Comparison of ENCODE assay signal across 10 cellular contexts in the genomic region with DNA sequence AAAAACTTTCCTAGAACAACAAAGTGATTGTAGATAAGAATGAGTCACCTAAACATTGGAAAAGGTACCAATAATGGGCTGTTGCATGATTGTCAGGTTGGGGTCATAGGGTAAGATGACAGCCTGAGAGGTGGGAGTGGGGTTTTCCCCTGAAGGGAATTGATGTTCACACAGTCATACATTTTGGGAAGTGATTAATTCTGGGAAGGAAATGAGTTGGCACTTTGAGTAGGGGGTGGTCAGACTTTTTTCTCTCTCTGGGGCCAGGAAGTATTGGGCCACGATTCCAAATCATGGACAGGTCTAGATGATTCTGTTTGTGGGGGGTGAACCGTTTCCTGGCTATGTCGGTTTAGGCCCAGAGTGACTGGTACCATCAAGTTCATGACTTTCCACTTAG. TPM values are rescaled to one million over a fixed set of nuclear protein-coding genes. Genes with fewer than 3 reads are reported as not detected.
DNase-seq lines count a peak whose midpoint lies in the region; ATAC-seq and TF ChIP-seq lines count a peak whose summit lies in the region.
"Had no signal": no experiment of that assay in that cellular context is flagged by ENCODE, and none has a peak within 500 bp of the region (broad histone marks: within the 10 kb centered on the region; RNA-seq: fewer than 3 reads in every experiment).

No MANE protein-coding gene starts in this region.

- H3K4me3 Mint-ChIP-seq in natural killer cell treated with Interleukin-12 subunit alpha and Interleukin-12 subunit beta and Interleukin-15 and Interleukin-18, amount 100 ng/mL, for 72 hours: peak overlapping the region; percentile 68
- no peak overlapping the region for H3K4me3 Mint-ChIP-seq in natural killer cell
- H3K4me3 Mint-ChIP-seq in endothelial cell (ENCODE audit: unreplicated experiment): no peak overlapping the region

- TF ChIP-seq POLR2A in body of pancreas (IDR thresholded peaks at IDR 0.05): no peak

- H3K27ac Mint-ChIP-seq in natural killer cell treated with Interleukin-12 subunit alpha and Interleukin-12 subunit beta and Interleukin-15 and Interleukin-18, amount 100 ng/mL, for 72 hours: peak overlapping the region in 1 of 2 donors; percentile 85
- H3K27ac Mint-ChIP-seq in natural killer cell (no peak overlapping the region), endothelial cell (ENCODE audit: unreplicated experiment) (peak overlapping the region; percentile 93)

- H3K4me1 ChIP-seq in SJSA1 (replicated peaks) (peaks cover 29% of the 10 kb centered on the region), body of pancreas (peaks cover 15% of the 10 kb centered on the region)

- H3K36me3 Mint-ChIP-seq in natural killer cell treated with Interleukin-12 subunit alpha and Interleukin-12 subunit beta and Interleukin-15 and Interleukin-18, amount 100 ng/mL, for 72 hours: peaks cover 22% of the 10 kb centered on the region
- no peaks in the 10 kb centered on the region for H3K36me3 Mint-ChIP-seq in natural killer cell
- no peaks in the 10 kb centered on the region for H3K36me3 Mint-ChIP-seq in endothelial cell (ENCODE audit: low read depth, unreplicated experiment)

- H3K27me3 ChIP-seq in SJSA1 (replicated peaks) (no peaks in the 10 kb centered on the region), body of pancreas (no peaks in the 10 kb centered on the region)
- H3K27me3 ChIP-seq: BLaER1 had no signal

- peak overlapping the region; percentile 79 for H3K27ac ChIP-seq in SJSA1
- H3K27ac ChIP-seq in body of pancreas: no peak overlapping the region
- H3K27ac ChIP-seq: BLaER1 had no signal

- WGBS in body of pancreas, 2 donors: 65 to 100% methylated on average over 3 of the region's 3 CpGs

- no peak for TF ChIP-seq CTCF in natural killer cell (IDR thresholded peaks at IDR 0.05)
- no peak for TF ChIP-seq CTCF in endothelial cell (IDR thresholded peaks at IDR 0.05; ENCODE audit: unreplicated experiment)
- TF ChIP-seq CTCF in body of pancreas (IDR thresholded peaks at IDR 0.05): no peak

- peaks cover 3% of the 10 kb centered on the region for H3K9me3 Mint-ChIP-seq in natural killer cell treated with Interleukin-12 subunit alpha and Interleukin-12 subunit beta and Interleukin-15 and Interleukin-18, amount 100 ng/mL, for 72 hours
- H3K9me3 Mint-ChIP-seq in natural killer cell (no peaks in the 10 kb centered on the region), endothelial cell (ENCODE audit: unreplicated experiment) (no peaks in the 10 kb centered on the region)

- H3K27me3 Mint-ChIP-seq in natural killer cell treated with Interleukin-12 subunit alpha and Interleukin-12 subunit beta and Interleukin-15 and Interleukin-18, amount 100 ng/mL, for 72 hours: peaks cover 0 to 3% of the 10 kb centered on the region in 2 donors
- H3K27me3 Mint-ChIP-seq in natural killer cell (ENCODE audit: low read depth in 2 of 2) (no peaks in the 10 kb centered on the region), endothelial cell (ENCODE audit: unreplicated experiment) (peaks cover 2% of the 10 kb centered on the region)

- H3K4me3 ChIP-seq in SJSA1 (no peak overlapping the region), body of pancreas (no peak overlapping the region)
- H3K4me3 ChIP-seq: BLaER1 had no signal

- H3K9me3 ChIP-seq in SJSA1 (replicated peaks) (no peaks in the 10 kb centered on the region), body of pancreas (no peaks in the 10 kb centered on the region)
- H3K9me3 ChIP-seq: BLaER1 had no signal

- H3K4me1 Mint-ChIP-seq in natural killer cell treated with Interleukin-12 subunit alpha and Interleukin-12 subunit beta and Interleukin-15 and Interleukin-18, amount 100 ng/mL, for 72 hours (ENCODE audit: low read depth in 2 of 2): peaks cover 49 to 61% of the 10 kb centered on the region in 2 donors
- H3K4me1 Mint-ChIP-seq in natural killer cell: peaks cover 22 to 28% of the 10 kb centered on the region in 2 donors
- peaks cover 16% of the 10 kb centered on the region for H3K4me1 Mint-ChIP-seq in endothelial cell (ENCODE audit: unreplicated experiment)

- intact Hi-C loops in natural killer cell (cut with micrococcal nuclease) (no loop called here), body of pancreas (cut with DNase I) (no loop called here)

- no peak for DNase-seq in natural killer cell treated with Interleukin-12 subunit alpha and Interleukin-12 subunit beta and Interleukin-15 and Interleukin-18, amount 100 ng/mL, for 72 hours (ENCODE audit: low spot score)
- DNase-seq in natural killer cell: no peak
- no peak for DNase-seq in SJSA1 (ENCODE audit: low read depth in 1 of 2, low spot score in 2 of 2)
- no peak for DNase-seq in endothelial cell (ENCODE audit: low spot score)
- DNase-seq in stimulated activated naive CD8-positive, alpha-beta T cell treated with anti-CD3 and anti-CD28 coated beads, Interleukin-15, Interleukin-2, amounts not matched to agents 100 U/mL and 50 U/mL, for 24 hours: peak; percentile 39
- no peak for DNase-seq in GF-D8 (lab: John Stamatoyannopoulos, UW)
- no peak for DNase-seq in NCI-H748 (lab: John Stamatoyannopoulos, UW; ENCODE audit: unreplicated experiment)
- DNase-seq in body of pancreas: no peak

- peak; percentile 44 to 48 for ATAC-seq in natural killer cell treated with Interleukin-12 subunit alpha and Interleukin-12 subunit beta and Interleukin-15 and Interleukin-18, amount 100 ng/mL, for 72 hours
- ATAC-seq in natural killer cell (no peak), body of pancreas (no peak)
- peak; percentile 42 for ATAC-seq in stimulated activated naive CD8-positive, alpha-beta T cell treated with anti-CD3 and anti-CD28 coated beads, Interleukin-15, Interleukin-2, amounts not matched to agents 100 U/mL and 50 U/mL, for 24 hours
- ATAC-seq: HCT116 had no signal

- H3K36me3 ChIP-seq in SJSA1 (no peaks in the 10 kb centered on the region), body of pancreas (replicated peaks in 1 of 2; ENCODE audit: insufficient read depth in 1 of 2, low read depth in 2 of 2) (no peaks in the 10 kb centered on the region)
- H3K36me3 ChIP-seq: BLaER1 had no signal

RNA-seq across cellular contexts. Expression of gene TNFSF8, which starts 36.8 kb away (rescaled TPM):
- 1 to 10 TPM; 1.3 to 1.9 TPM for total RNA-seq in natural killer cell treated with Interleukin-12 subunit alpha and Interleukin-12 subunit beta and Interleukin-15 and Interleukin-18, amount 100 ng/mL, for 72 hours
- 1 to 10 TPM; 4.2 to 6.0 (median 4.8) TPM for total RNA-seq in natural killer cell
- total RNA-seq in SJSA1 (2014; rRNA removed; shearing (Covaris generic)): not detected in 2 replicates
- not detected for total RNA-seq in endothelial cell (ENCODE audit: unreplicated experiment)
- total RNA-seq in body of pancreas: 1 to 10 TPM in 1 of 2 donors, not detected in 1; 1.0 TPM

Comparison
In these comparisons a context has a peak if more than half of its experiments do, and no peak if none do; other contexts are left out.
1. ATAC-seq: peak in natural killer cell treated with Interleukin-12 subunit alpha and Interleukin-12 subunit beta and Interleukin-15 and Interleukin-18, amount 100 ng/mL, for 72 hours (2 of 2) and stimulated activated naive CD8-positive, alpha-beta T cell treated with anti-CD3 and anti-CD28 coated beads, Interleukin-15, Interleukin-2, amounts not matched to agents 100 U/mL and 50 U/mL, for 24 hours (single experiment); none in natural killer cell (0 of 3) and body of pancreas (single experiment).